ENCODE assay signal across 26 cellular contexts in the genomic region with DNA sequence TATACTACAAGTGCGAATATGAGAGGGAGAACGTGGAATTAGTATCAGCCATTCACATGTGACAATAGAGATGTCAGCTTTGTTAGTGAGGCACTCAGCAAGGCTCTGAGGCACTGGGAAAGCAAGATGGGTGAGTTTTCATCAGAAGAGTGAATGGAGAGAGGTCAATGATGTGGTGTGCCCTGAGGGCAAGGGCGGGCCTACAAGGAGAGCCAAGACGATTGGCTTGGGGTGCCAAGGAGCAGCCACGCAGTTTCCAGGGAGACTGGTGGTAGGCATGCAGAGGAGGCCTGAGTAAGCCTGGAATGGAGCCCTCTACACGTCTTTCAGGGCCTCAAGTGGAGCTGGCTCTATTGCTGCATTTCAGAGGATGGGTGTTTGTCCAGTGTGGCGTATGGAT.
"Had no signal": no experiment of that assay in that cellular context is flagged by ENCODE, and none has a peak within 500 bp of the region (broad histone marks: within the 10 kb centered on the region; RNA-seq: fewer than 3 reads in every experiment).

No MANE protein-coding gene starts in this region.

- H3K9me3 ChIP-seq: body of pancreas, esophagus squamous epithelium, gastroesophageal sphincter, heart right ventricle, lower lobe of right lung, spleen, upper lobe of right lung had no signal

- H3K9me3 Mint-ChIP-seq: activated naive CD4-positive, alpha-beta T cell treated with anti-CD3 and anti-CD28 coated beads, Interleukin-2, amount 50 U/mL, for 24 hours; naive thymus-derived CD8-positive, alpha-beta T cell; neural progenitor cell; T-cell had no signal

- H3K36me3 Mint-ChIP-seq: activated naive CD4-positive, alpha-beta T cell treated with anti-CD3 and anti-CD28 coated beads, Interleukin-2, amount 50 U/mL, for 24 hours; naive thymus-derived CD8-positive, alpha-beta T cell; neural progenitor cell; T-cell had no signal

- H3K27ac ChIP-seq: body of pancreas, gastroesophageal sphincter, heart right ventricle, lower lobe of right lung, neural progenitor cell, spleen, upper lobe of right lung had no signal

- H3K4me1 ChIP-seq: body of pancreas, heart right ventricle, neural progenitor cell, upper lobe of right lung had no signal

- H3K27me3 Mint-ChIP-seq: progenitor cell of endocrine pancreas, T-cell had no signal

- H3K4me3 ChIP-seq: body of pancreas, esophagus squamous epithelium, gastroesophageal sphincter, heart right ventricle, lower lobe of right lung, neural progenitor cell, spleen, upper lobe of right lung had no signal

- H3K4me2 ChIP-seq: neural progenitor cell had no signal

- ATAC-seq: activated CD8-positive, alpha-beta T cell treated with anti-CD3 and anti-CD28 coated beads, Interleukin-2, amount 10 ng/mL, durations not matched to agents 7 days and 5 days; body of pancreas; gastroesophageal sphincter; heart right ventricle; left lobe of liver; lower lobe of right lung; naive thymus-derived CD8-positive, alpha-beta T cell; T-cell; upper lobe of right lung had no signal

- DNase-seq: activated CD4-positive, alpha-beta T cell treated with anti-CD3 and anti-CD28 coated beads for 1 hour; activated CD4-positive, alpha-beta T cell treated with anti-CD3 and anti-CD28 coated beads, Interleukin-2, amount 50 U/mL, for 1 hour; activated CD8-positive, alpha-beta T cell treated with anti-CD3 and anti-CD28 coated beads, Interleukin-2, amount 10 ng/mL, durations not matched to agents 7 days and 5 days; activated gamma-delta T cell treated with Interleukin-2 at 50 U/mL for 16 hours; activated T-cell treated with anti-CD3 and anti-CD28 coated beads, Interleukin-2, amount 50 U/mL, for 1 hour; anterior cingulate cortex; body of pancreas; caudate nucleus; dermis blood vessel endothelial cell; effector CD8-positive, alpha-beta T cell; esophagus squamous epithelium; heart right ventricle; kidney; lower lobe of right lung; naive thymus-derived CD8-positive, alpha-beta T cell; spleen; stimulated activated CD4-positive, alpha-beta T cell treated with anti-CD3 and anti-CD28 coated beads, Interleukin-4, amount 100 ng/mL, for 1 hour; stimulated activated naive CD4-positive, alpha-beta T cell; T-cell; upper lobe of right lung had no signal

- H2AFZ ChIP-seq: neural progenitor cell had no signal

- H3K36me3 ChIP-seq: esophagus squamous epithelium, gastroesophageal sphincter, heart right ventricle, lower lobe of right lung, neural progenitor cell, spleen, upper lobe of right lung had no signal

- H3K4me3 Mint-ChIP-seq: activated CD8-positive, alpha-beta T cell treated with anti-CD3 and anti-CD28 coated beads, Interleukin-2, amount 10 ng/mL, durations not matched to agents 7 days and 5 days; activated naive CD4-positive, alpha-beta T cell treated with anti-CD3 and anti-CD28 coated beads, Interleukin-2, amount 50 U/mL, for 24 hours; naive thymus-derived CD8-positive, alpha-beta T cell; neural progenitor cell; T-cell had no signal

- H3K27me3 ChIP-seq: body of pancreas, esophagus squamous epithelium, gastroesophageal sphincter, neural progenitor cell, upper lobe of right lung had no signal

- H3K27ac Mint-ChIP-seq: activated CD8-positive, alpha-beta T cell treated with anti-CD3 and anti-CD28 coated beads, Interleukin-2, amount 10 ng/mL, durations not matched to agents 7 days and 5 days; activated naive CD4-positive, alpha-beta T cell treated with anti-CD3 and anti-CD28 coated beads, Interleukin-2, amount 50 U/mL, for 24 hours; naive thymus-derived CD8-positive, alpha-beta T cell; neural progenitor cell; progenitor cell of endocrine pancreas; T-cell had no signal

- H3K9ac ChIP-seq: neural progenitor cell had no signal

- FAIRE-seq: kidney, TTC549 had no signal
